In genomic region chr10:101818958-101819633, GRCh38 we compare ENCODE assay signal across 1 cellular context.
TF ChIP-seq lines count a peak whose summit lies in the region.

No MANE protein-coding gene starts in this region.

TF ChIP-seq in IMR-90, 13 proteins besides CTCF, POLR2A, EP300 and RAD21:
- no peak for TF ChIP-seq ELK1 (IDR thresholded peaks at IDR 0.05; ENCODE audit: borderline replicate concordance, low read depth, low read length)
- no peak for TF ChIP-seq BHLHE40 (IDR thresholded peaks at IDR 0.05; ENCODE audit: low read depth, low read length)
- peak; percentile 33; the same call in 1 of the 2 replicates for TF ChIP-seq MXI1 (IDR thresholded peaks at IDR 0.05; ENCODE audit: borderline replicate concordance, low read depth, low read length)
